8 cellular contexts compared by ENCODE assay signal in genomic region chrX:9995855-9996339, GRCh38. TPM values are rescaled to one million over a fixed set of nuclear protein-coding genes. Genes with fewer than 3 reads are reported as not detected.
A peak's percentile ranks its signal among the peaks of the same experiment; 100 is the strongest.
DNase-seq lines count a peak whose midpoint lies in the region; ATAC-seq and TF ChIP-seq lines count a peak whose summit lies in the region.

No MANE protein-coding gene starts in this region.

- no peaks in the 10 kb centered on the region for H3K9me3 Mint-ChIP-seq in activated CD4-positive, alpha-beta memory T cell treated with anti-CD3 and anti-CD28 coated beads for 36 hours

- H3K4me3 Mint-ChIP-seq in activated CD4-positive, alpha-beta memory T cell treated with anti-CD3 and anti-CD28 coated beads for 36 hours: no peak overlapping the region

- H3K27me3 ChIP-seq in lower lobe of right lung (ENCODE audit: low read depth): no peaks in the 10 kb centered on the region

- H3K27ac ChIP-seq in lower lobe of right lung: no peak overlapping the region

- DNase-seq in GM10266 (ENCODE audit: extremely low spot score): peak; percentile 64
- peak; percentile 66 for DNase-seq in NCI-H2171 treated with DMSO at 0.1 percent for 48 hours (lab: John Stamatoyannopoulos, UW)
- peak; percentile 78 for DNase-seq in activated CD4-positive, alpha-beta memory T cell treated with anti-CD3 and anti-CD28 coated beads for 36 hours
- peak; percentile 72 for DNase-seq in dedifferentiated amniotic fluid mesenchymal stem cell (ENCODE audit: extremely low spot score)
- peak; percentile 86 for DNase-seq in lower lobe of right lung
- peak; percentile 49 for DNase-seq in stimulated activated CD8-positive, alpha-beta memory T cell treated with anti-CD3 and anti-CD28 coated beads, Interleukin-12 subunit alpha, Interleukin-12 subunit beta, amount 100 ng/mL, for 4 hours (ENCODE audit: low read depth)

- POLR2A ChIA-PET in activated CD4-positive, alpha-beta memory T cell treated with anti-CD3 and anti-CD28 coated beads for 36 hours (lab: Charles Lee): interaction anchor here (1.5 kb wide), 1 partner anchor 121 kb away, joined by 4 read pairs; no protein-coding TSS in a partner anchor

- peaks cover 20% of the 10 kb centered on the region for H3K4me1 Mint-ChIP-seq in activated CD4-positive, alpha-beta memory T cell treated with anti-CD3 and anti-CD28 coated beads for 36 hours (ENCODE audit: low read depth)

- no peaks in the 10 kb centered on the region for H3K36me3 ChIP-seq in lower lobe of right lung

- H3K27ac Mint-ChIP-seq in activated CD4-positive, alpha-beta memory T cell treated with anti-CD3 and anti-CD28 coated beads for 36 hours: no peak overlapping the region

- H3K4me3 ChIP-seq in lower lobe of right lung: no peak overlapping the region

- H3K36me3 Mint-ChIP-seq in activated CD4-positive, alpha-beta memory T cell treated with anti-CD3 and anti-CD28 coated beads for 36 hours: no peaks in the 10 kb centered on the region

- TF ChIP-seq CTCF in GM10266 (IDR thresholded peaks at IDR 0.05; ENCODE audit: control insufficient read depth, insufficient read depth, low read depth, missing control alignments) (peak; percentile 76), lower lobe of right lung (IDR thresholded peaks at IDR 0.05) (peak; percentile 90)

- intact Hi-C loops in activated CD4-positive, alpha-beta memory T cell treated with anti-CD3 and anti-CD28 coated beads for 36 hours (cut with micrococcal nuclease): loop anchor here (2.0 kb wide), 1 partner anchor 111 kb away; no protein-coding TSS in a partner anchor
- intact Hi-C loops in lower lobe of right lung (cut with DNase I): no loop called here

- CTCF ChIA-PET in activated CD4-positive, alpha-beta memory T cell treated with anti-CD3 and anti-CD28 coated beads for 36 hours (lab: Charles Lee): interaction anchor here (0.6 to 5.4 kb wide), 10 partner anchors 8 to 124 kb away, joined by 3 to 121 read pairs (median 4); no protein-coding TSS in a partner anchor

- H3K4me1 ChIP-seq in lower lobe of right lung: no peaks in the 10 kb centered on the region

- peak; percentile 70 for ATAC-seq in HG02642 (IDR thresholded peaks at IDR 0.05; ENCODE audit: poor library complexity, unreplicated experiment)
- peak; percentile 95 to 97 for ATAC-seq in lower lobe of right lung
- no peak for ATAC-seq in HG03571 (IDR thresholded peaks at IDR 0.05; ENCODE audit: unreplicated experiment)

- H3K9me3 ChIP-seq in lower lobe of right lung: no peaks in the 10 kb centered on the region

- H3K27me3 Mint-ChIP-seq in activated CD4-positive, alpha-beta memory T cell treated with anti-CD3 and anti-CD28 coated beads for 36 hours: no peaks in the 10 kb centered on the region

RNA-seq across cellular contexts. Expression of gene CLDN34, which starts 28.7 kb away (rescaled TPM):
- total RNA-seq in activated CD4-positive, alpha-beta memory T cell treated with anti-CD3 and anti-CD28 coated beads for 36 hours: not detected
- total RNA-seq in lower lobe of right lung: 0.50 TPM
